Comparison of ENCODE assay signal across 9 cellular contexts in the genomic region with DNA sequence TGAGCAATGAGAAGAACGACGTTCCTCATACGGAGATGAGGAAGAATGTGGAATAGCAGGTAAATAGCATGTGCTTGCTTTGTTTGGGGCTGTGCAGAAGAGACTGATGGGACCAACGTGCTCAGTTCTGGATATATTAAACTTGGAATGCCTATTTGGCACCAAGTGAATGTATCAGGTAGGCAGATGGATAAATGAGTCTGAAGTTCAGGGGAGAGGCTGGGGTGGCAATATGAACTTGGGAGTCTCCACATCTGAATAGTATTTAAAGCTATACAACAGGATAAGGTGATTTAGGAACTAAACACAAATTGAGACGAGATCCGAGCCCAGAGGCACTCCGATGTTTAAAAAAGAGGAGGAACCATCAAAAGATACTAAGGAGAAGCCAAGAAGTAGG.
"Had no signal": no experiment of that assay in that cellular context is flagged by ENCODE, and none has a peak within 500 bp of the region (broad histone marks: within the 10 kb centered on the region; RNA-seq: fewer than 3 reads in every experiment).

No MANE protein-coding gene starts in this region.

- H3K4me3 ChIP-seq: K562 had no signal

- H3K9me3 Mint-ChIP-seq: IgD-negative memory B cell had no signal

- FAIRE-seq: HepG2, HTR-8/SVneo, K562 had no signal

- H3K27me3 Mint-ChIP-seq: IgD-negative memory B cell had no signal

- ATAC-seq: HepG2, K562 had no signal

- H3K4me3 Mint-ChIP-seq: IgD-negative memory B cell had no signal

- DNase-seq: IMR-90, KBM-7, KG1 had no signal

- H3K27ac ChIP-seq: HL-60, KMS-11 had no signal
